Comparison of ENCODE assay signal across 1 cellular context in genomic region chr7:101817930-101818698, GRCh38.
TF ChIP-seq lines count a peak whose summit lies in the region.

No MANE protein-coding gene starts in this region.

TF ChIP-seq in GM12878, 131 proteins besides CTCF, POLR2A, EP300 and RAD21:
- no peak for TF ChIP-seq CUX1 (IDR thresholded peaks at IDR 0.05; ENCODE audit: insufficient replicate concordance, low read depth, low read length)
- TF ChIP-seq, protein P1, sequence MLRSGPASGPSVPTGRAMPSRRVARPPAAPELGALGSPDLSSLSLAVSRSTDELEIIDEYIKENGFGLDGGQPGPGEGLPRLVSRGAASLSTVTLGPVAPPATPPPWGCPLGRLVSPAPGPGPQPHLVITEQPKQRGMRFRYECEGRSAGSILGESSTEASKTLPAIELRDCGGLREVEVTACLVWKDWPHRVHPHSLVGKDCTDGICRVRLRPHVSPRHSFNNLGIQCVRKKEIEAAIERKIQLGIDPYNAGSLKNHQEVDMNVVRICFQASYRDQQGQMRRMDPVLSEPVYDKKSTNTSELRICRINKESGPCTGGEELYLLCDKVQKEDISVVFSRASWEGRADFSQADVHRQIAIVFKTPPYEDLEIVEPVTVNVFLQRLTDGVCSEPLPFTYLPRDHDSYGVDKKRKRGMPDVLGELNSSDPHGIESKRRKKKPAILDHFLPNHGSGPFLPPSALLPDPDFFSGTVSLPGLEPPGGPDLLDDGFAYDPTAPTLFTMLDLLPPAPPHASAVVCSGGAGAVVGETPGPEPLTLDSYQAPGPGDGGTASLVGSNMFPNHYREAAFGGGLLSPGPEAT (IDR thresholded peaks at IDR 0.05; ENCODE audit: low read depth): peak; percentile 1; the same call in 1 of the 2 replicates
